Comparison of ENCODE assay signal across 1 cellular context in genomic region chr22:31148953-31149627, GRCh38.
A peak's percentile ranks its signal among the peaks of the same experiment; 100 is the strongest.
TF ChIP-seq lines count a peak whose summit lies in the region.

No MANE protein-coding gene starts in this region.

TF ChIP-seq in GM12878, 131 proteins besides CTCF, POLR2A, EP300 and RAD21:
- TF ChIP-seq SIX5 (IDR thresholded peaks at IDR 0.05; ENCODE audit: low read depth, low read length, severe bottlenecking) (no peak), SPI1 (IDR thresholded peaks at IDR 0.05; ENCODE audit: borderline replicate concordance, insufficient read depth, low read depth, low read length) (peak; percentile 29; the same call in 1 of the 2 replicates), POU2F2 (IDR thresholded peaks at IDR 0.05; ENCODE audit: borderline replicate concordance, low read depth, low read length) (0 out of 3 replicates have a peak, but pooled peaks have one; percentile 6), SMC3 (IDR thresholded peaks at IDR 0.05; ENCODE audit: borderline replicate concordance, low read length) (peak; percentile 74)
